In genomic region chr9:18393340-18394130, GRCh38 we compare ENCODE assay signal across 8 cellular contexts.
DNase-seq lines count a peak whose midpoint lies in the region; ATAC-seq, FAIRE-seq and TF ChIP-seq lines count a peak whose summit lies in the region.

No MANE protein-coding gene starts in this region.

- no peak for FAIRE-seq in GM12891 (lab: Jason Lieb, UNC)

- no peaks in the 10 kb centered on the region for H3K36me3 Mint-ChIP-seq in T-cell

- TF ChIP-seq CTCF in breast epithelium (IDR thresholded peaks at IDR 0.05) = no peak

- no peaks in the 10 kb centered on the region for H3K27me3 ChIP-seq in breast epithelium

- H3K4me3 ChIP-seq in breast epithelium = peak overlapping the region in 1 of 3 donors; percentile 9

- H3K4me1 Mint-ChIP-seq in T-cell = no peaks in the 10 kb centered on the region

- peak; percentile 79 for DNase-seq in DMS53 treated with DMSO at 0.1 percent for 48 hours (lab: John Stamatoyannopoulos, UW; ENCODE audit: unreplicated experiment)
- DNase-seq in NCI-H2081 (lab: John Stamatoyannopoulos, UW) = peak; percentile 98 to 99
- peak; percentile 67 to 72 for DNase-seq in breast epithelium (ENCODE audit: low spot score in 2 of 2)
- peak; percentile 45 to 99 for DNase-seq in lung microvascular endothelial cell (ENCODE audit: low read depth in 2 of 2)
- no peak for DNase-seq in GM12891 (ENCODE audit: insufficient read length, low spot score)
- DNase-seq in T-cell = no peak
- no peak for DNase-seq in activated CD4-positive, alpha-beta T cell treated with anti-CD3 and anti-CD28 coated beads, Interleukin-2, amount 50 U/mL, for 48 hours
- no peak for DNase-seq in NAMALWA (ENCODE audit: low spot score)

- no peak overlapping the region for H3K27ac Mint-ChIP-seq in T-cell

- intact Hi-C loops in breast epithelium (cut with DNase I; ENCODE audit: low total_unique reads) = no loop called here

- H3K27ac ChIP-seq in breast epithelium = peak overlapping the region; percentile 78 to 88

- POLR2A ChIA-PET in T-cell (lab: Charles Lee) = no interaction called here

- CTCF ChIA-PET in T-cell (lab: Charles Lee) = no interaction called here

- H3K4me3 Mint-ChIP-seq in T-cell = no peak overlapping the region

- no peaks in the 10 kb centered on the region for H3K9me3 ChIP-seq in breast epithelium

- H3K9me3 Mint-ChIP-seq in T-cell = no peaks in the 10 kb centered on the region

- no peak for TF ChIP-seq POLR2A in breast epithelium (IDR thresholded peaks at IDR 0.05)
- no peak for TF ChIP-seq POLR2A in GM12891 (IDR thresholded peaks at IDR 0.05; ENCODE audit: low read depth, low read length)

- H3K36me3 ChIP-seq in breast epithelium = no peaks in the 10 kb centered on the region

- no peak for ATAC-seq in T-cell (replicated peaks in 1 of 4)

- no peaks in the 10 kb centered on the region for H3K27me3 Mint-ChIP-seq in T-cell

- peaks cover 0 to 9% of the 10 kb centered on the region in 2 donors for H3K4me1 ChIP-seq in breast epithelium

TF ChIP-seq in GM12891, 5 proteins besides CTCF, POLR2A, EP300 and RAD21:
- TF ChIP-seq POU2F2 (IDR thresholded peaks at IDR 0.05; ENCODE audit: low read depth, low read length) = no peak
- no peak for TF ChIP-seq TAF1 (IDR thresholded peaks at IDR 0.05; ENCODE audit: low read depth, low read length)
- TF ChIP-seq PAX5 (IDR thresholded peaks at IDR 0.05; ENCODE audit: insufficient read depth, low read length, severe bottlenecking) = no peak
- TF ChIP-seq SPI1 (IDR thresholded peaks at IDR 0.05; ENCODE audit: low read depth, low read length) = no peak
- no peak for TF ChIP-seq POLR2AphosphoS5 (IDR thresholded peaks at IDR 0.05; ENCODE audit: low read depth, low read length)

Comparison
In these comparisons a context has a peak if more than half of its experiments do, and no peak if none do; other contexts are left out.
1. DNase-seq: peak in DMS53 treated with DMSO at 0.1 percent for 48 hours (single experiment), NCI-H2081 (2 of 2), breast epithelium (2 of 2) and lung microvascular endothelial cell (2 of 2); none in GM12891 (single experiment), T-cell (0 of 34), activated CD4-positive, alpha-beta T cell treated with anti-CD3 and anti-CD28 coated beads, Interleukin-2, amount 50 U/mL, for 48 hours (0 of 2) and NAMALWA (single experiment).